ENCODE assay signal across 7 cellular contexts in the genomic region with DNA sequence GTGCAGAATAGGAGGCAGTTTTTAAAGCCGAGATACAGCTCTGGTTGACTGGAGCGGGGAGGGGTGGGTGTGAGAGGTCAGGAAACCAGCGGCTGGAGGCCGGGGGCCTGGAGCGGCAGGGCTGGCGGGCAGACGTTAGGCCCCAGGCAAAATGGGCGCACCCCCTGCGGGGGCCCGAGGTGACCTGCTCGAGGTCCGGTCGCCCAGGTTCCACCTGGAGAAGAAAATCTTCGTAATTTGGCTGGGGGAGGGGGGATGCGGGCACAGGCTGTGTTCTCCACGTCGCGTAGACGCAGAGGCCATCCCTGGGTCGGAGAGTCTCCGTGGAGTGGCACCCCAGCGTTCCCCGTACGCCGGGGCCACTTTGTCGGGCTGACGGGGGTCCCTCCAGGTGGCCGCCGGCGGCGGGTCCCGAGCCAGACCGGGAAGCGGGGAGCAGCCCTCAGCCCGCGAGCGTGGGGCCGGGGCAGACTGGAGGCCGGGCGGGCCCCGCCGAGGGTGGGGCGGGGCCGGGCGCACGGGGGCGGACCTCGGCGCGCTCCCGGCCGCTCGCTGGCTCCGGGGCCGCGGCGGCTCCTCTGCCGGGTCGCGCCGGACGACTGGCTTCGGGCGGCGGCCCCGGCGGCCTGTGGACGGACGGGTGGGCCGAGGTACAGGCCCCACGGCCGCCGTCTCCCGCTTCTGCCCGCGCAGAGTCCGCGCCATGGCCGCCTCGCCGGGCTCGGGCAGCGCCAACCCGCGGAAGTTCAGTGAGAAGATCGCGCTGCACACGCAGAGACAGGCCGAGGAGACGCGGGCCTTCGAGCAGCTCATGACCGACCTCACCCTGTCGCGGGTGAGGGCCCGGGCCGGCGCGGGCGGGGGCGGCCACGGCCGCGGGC. TPM values are rescaled to one million over a fixed set of nuclear protein-coding genes. Genes with fewer than 3 reads are reported as not detected.
DNase-seq lines count a peak whose midpoint lies in the region; FAIRE-seq and TF ChIP-seq lines count a peak whose summit lies in the region.

A gene with protein sequence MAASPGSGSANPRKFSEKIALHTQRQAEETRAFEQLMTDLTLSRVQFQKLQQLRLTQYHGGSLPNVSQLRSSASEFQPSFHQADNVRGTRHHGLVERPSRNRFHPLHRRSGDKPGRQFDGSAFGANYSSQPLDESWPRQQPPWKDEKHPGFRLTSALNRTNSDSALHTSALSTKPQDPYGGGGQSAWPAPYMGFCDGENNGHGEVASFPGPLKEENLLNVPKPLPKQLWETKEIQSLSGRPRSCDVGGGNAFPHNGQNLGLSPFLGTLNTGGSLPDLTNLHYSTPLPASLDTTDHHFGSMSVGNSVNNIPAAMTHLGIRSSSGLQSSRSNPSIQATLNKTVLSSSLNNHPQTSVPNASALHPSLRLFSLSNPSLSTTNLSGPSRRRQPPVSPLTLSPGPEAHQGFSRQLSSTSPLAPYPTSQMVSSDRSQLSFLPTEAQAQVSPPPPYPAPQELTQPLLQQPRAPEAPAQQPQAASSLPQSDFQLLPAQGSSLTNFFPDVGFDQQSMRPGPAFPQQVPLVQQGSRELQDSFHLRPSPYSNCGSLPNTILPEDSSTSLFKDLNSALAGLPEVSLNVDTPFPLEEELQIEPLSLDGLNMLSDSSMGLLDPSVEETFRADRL (plus strand): TSS at position 555 of the 881 bp plus-strand sequence. CDS start 149 bp downstream, at position 704.

- peak within 1 kb of the TSS; percentile 67 for H3K4me3 ChIP-seq in HAP-1

- H3K36me3 ChIP-seq in HAP-1 (replicated peaks): no peaks in the 10 kb centered on the region

- in situ Hi-C loops in HAP-1 (cut with MboI; ENCODE audit: low sequenced_read_pairs): no loop called here

- FAIRE-seq in GM12892 (lab: Jason Lieb, UNC): peak; percentile 74

- peak; percentile 64; the same call in 1 of the 2 replicates for TF ChIP-seq POLR2A in GM12892 (IDR thresholded peaks at IDR 0.05; ENCODE audit: low read depth, low read length)

- H3K9me3 ChIP-seq in HAP-1: no peaks in the 10 kb centered on the region

- H3K27me3 ChIP-seq in HAP-1 (ENCODE audit: low read depth): no peaks in the 10 kb centered on the region

- H3K4me1 ChIP-seq in HAP-1: peaks cover 20% of the 10 kb centered on the region

- DNase-seq in GM12892 (ENCODE audit: insufficient read length): peak; percentile 75
- DNase-seq in HAP-1 (ENCODE audit: low spot score in 2 of 2): peak; percentile 17 to 60
- peak; percentile 51 for DNase-seq in M059J (ENCODE audit: low read depth)
- DNase-seq in activated CD4-positive, CD25-positive, alpha-beta regulatory T cell treated with anti-CD3 and anti-CD28 coated beads, Interleukin-2, amount 50 U/mL, for 16 hours (ENCODE audit: low read depth, low spot score): peak; percentile 20
- DNase-seq in cerebellar cortex (ENCODE audit: low spot score): peak; percentile 30
- peak; percentile 29 for DNase-seq in kidney glomerular epithelial cell (lab: John Stamatoyannopoulos, UW)
- DNase-seq in stimulated activated CD4-positive, alpha-beta T cell treated with anti-CD3 and anti-CD28 coated beads, Interleukin-1b, Interleukin-23, amount 100 ng/mL, for 4 hours (ENCODE audit: low read depth in 2 of 2): peak; percentile 24 to 57

RNA-seq across cellular contexts. Expression of the gene that starts here (rescaled TPM):
- polyA plus RNA-seq in GM12892 (2012; ENCODE audit: missing spikeins): 18.4 TPM
- 8.0 and 12.0 TPM in 2 replicates for total RNA-seq in M059J (2014; rRNA removed; shearing (Covaris generic))

Comparison
In these comparisons a context has a peak if more than half of its experiments do, and no peak if none do; other contexts are left out.
1. Peak in every context shown above with its lines: DNase-seq and H3K4me3 ChIP-seq.
2. DNase-seq: peak in every context shown above with its lines; median percentile 75 in GM12892; 51 in M059J; 40 in stimulated activated CD4-positive, alpha-beta T cell treated with anti-CD3 and anti-CD28 coated beads, Interleukin-1b, Interleukin-23, amount 100 ng/mL, for 4 hours; 38 in HAP-1; 30 in cerebellar cortex; 29 in kidney glomerular epithelial cell; 20 in activated CD4-positive, CD25-positive, alpha-beta regulatory T cell treated with anti-CD3 and anti-CD28 coated beads, Interleukin-2, amount 50 U/mL, for 16 hours.